11 cellular contexts compared by ENCODE assay signal in the genomic region with DNA sequence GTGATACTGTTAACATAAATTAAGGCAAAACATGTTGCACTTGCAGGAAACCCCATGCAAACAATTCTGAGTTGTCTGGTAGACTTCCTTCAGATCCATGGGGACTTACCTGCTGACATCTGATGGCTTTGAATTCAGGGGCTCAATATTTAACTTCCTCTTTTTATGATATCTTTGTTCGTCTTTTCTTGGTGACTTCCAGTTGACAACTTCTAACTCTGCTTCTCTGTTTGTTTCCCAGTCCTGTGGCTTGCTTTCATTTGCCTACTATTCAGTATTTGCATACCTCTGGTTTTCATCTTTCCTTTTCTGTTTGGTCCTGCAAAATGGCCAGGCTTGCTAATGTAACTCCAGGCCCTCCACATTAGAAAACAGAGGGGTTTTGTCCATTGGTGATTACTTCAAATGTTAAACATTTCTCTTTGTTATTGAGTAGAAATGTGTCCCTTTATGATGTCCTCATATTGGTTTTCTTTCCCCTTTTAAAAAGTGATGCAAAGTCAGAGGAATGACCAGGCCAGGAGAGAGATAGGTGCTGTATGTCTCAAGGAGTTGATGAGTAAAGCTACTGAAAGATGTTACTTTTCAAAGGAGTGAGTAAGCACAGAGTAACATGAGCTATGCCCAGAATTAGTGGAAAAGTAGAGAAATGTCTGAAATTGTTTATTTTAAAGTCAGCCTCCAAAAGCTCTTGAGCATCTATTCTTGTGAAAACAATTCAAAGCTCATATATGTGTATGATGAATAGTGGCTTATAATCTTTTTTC.
DNase-seq lines count a peak whose midpoint lies in the region; ATAC-seq and TF ChIP-seq lines count a peak whose summit lies in the region.
"Had no signal": no experiment of that assay in that cellular context is flagged by ENCODE, and none has a peak within 500 bp of the region (broad histone marks: within the 10 kb centered on the region; RNA-seq: fewer than 3 reads in every experiment).

No MANE protein-coding gene starts in this region.

- H3K27me3 ChIP-seq in smooth muscle cell (ENCODE audit: low read depth): no peaks in the 10 kb centered on the region

- H3K9me3 ChIP-seq in smooth muscle cell (replicated peaks; ENCODE audit: low read depth): no peaks in the 10 kb centered on the region

- DNase-seq in HS-5 (ENCODE audit: low read depth): peak; percentile 49
- DNase-seq in amniotic stem cell (lab: John Stamatoyannopoulos, UW): peak; percentile 46
- no peak for DNase-seq in smooth muscle cell (lab: John Stamatoyannopoulos, UW; ENCODE audit: unreplicated experiment)
- no peak for DNase-seq in activated naive CD4-positive, alpha-beta T cell treated with Interleukin-2 at 50 U/mL for 16 hours
- DNase-seq in NCI-H187 (lab: John Stamatoyannopoulos, UW): no peak
- DNase-seq in NCI-H1417 (lab: John Stamatoyannopoulos, UW): no peak
- DNase-seq: activated CD4-positive, alpha-beta memory T cell treated with anti-CD3 and anti-CD28 coated beads, Interleukin-2, amount 10 ng/mL, durations not matched to agents 7 days and 5 days; GDM1; NCI-H1092 treated with DMSO at 0.1 percent for 48 hours had no signal

- 96% methylated on average over 1 of the region's 1 CpG for WGBS in smooth muscle cell (ENCODE audit: low lambda C conversion rate)

- H3K27ac ChIP-seq in smooth muscle cell (ENCODE audit: low read depth): peak overlapping the region; percentile 67

- no peak overlapping the region for H3K9ac ChIP-seq in smooth muscle cell (ENCODE audit: low read depth)

- H3K79me2 ChIP-seq in smooth muscle cell (ENCODE audit: low read depth): peaks cover 43% of the 10 kb centered on the region

- no peak overlapping the region for H3K4me3 ChIP-seq in smooth muscle cell
- H3K4me3 ChIP-seq: lung had no signal

- no peaks in the 10 kb centered on the region for H4K20me1 ChIP-seq in smooth muscle cell (ENCODE audit: low read depth)

- no peaks in the 10 kb centered on the region for H3F3A ChIP-seq in smooth muscle cell (ENCODE audit: low read depth)

- no peak for TF ChIP-seq CTCF in smooth muscle cell (IDR thresholded peaks at IDR 0.05; ENCODE audit: borderline replicate concordance, insufficient read depth, poor library complexity, severe bottlenecking)

- peaks cover 5% of the 10 kb centered on the region for H3K4me1 ChIP-seq in smooth muscle cell (ENCODE audit: low read depth)

- ATAC-seq in GM18867 (IDR thresholded peaks at IDR 0.05; ENCODE audit: unreplicated experiment): peak; percentile 40

- H3K36me3 ChIP-seq in smooth muscle cell (ENCODE audit: low read depth): peaks cover 14% of the 10 kb centered on the region

- no peak overlapping the region for H2AFZ ChIP-seq in smooth muscle cell (ENCODE audit: low read depth)

- no peak overlapping the region for H3K4me2 ChIP-seq in smooth muscle cell

Comparison
In these comparisons a context has a peak if more than half of its experiments do, and no peak if none do; other contexts are left out.
1. DNase-seq: peak in HS-5 (single experiment) and amniotic stem cell (single experiment); none in smooth muscle cell (single experiment), activated naive CD4-positive, alpha-beta T cell treated with Interleukin-2 at 50 U/mL for 16 hours (single experiment), NCI-H187 (0 of 2) and NCI-H1417 (0 of 3).